ENCODE assay signal across 9 cellular contexts in the genomic region with DNA sequence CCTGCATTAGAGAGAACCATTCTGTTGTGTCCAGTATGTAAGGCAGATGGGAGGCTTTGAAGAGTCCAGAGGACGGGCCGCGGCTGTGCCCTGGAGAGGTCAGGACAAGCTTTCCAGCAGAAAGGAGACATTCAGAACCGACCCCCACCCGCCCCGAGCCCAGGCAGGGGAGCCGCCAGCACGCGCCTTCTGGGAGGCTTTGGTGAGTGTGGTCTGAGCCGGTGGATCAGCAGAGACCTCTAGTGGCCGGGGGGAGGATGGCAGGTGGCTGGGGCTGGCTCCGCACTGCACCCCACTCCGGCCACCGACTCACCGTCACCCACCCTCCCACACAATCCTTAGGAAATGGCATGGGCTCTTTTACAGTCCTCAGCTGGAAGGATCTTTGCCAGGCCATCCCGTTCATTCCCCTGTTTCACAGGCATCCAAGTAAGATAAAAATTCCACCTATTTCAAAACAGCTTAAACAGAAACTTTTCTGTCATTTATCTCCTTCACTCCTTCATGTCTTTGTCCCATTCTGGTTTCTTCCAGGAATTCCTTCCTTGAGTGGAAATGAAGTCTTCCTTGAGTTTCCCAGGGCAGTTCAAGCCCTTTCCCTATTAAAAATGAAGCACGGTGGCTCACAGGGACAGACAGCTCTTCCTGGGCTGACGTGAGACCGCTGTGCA.
DNase-seq lines count a peak whose midpoint lies in the region; ATAC-seq, FAIRE-seq and TF ChIP-seq lines count a peak whose summit lies in the region.
"Had no signal": no experiment of that assay in that cellular context is flagged by ENCODE, and none has a peak within 500 bp of the region (broad histone marks: within the 10 kb centered on the region; RNA-seq: fewer than 3 reads in every experiment).

No MANE protein-coding gene starts in this region.

- H3K4me1 ChIP-seq in CD8-positive, alpha-beta T cell (ENCODE audit: insufficient read depth, low read length): no peaks in the 10 kb centered on the region

- no peaks in the 10 kb centered on the region for H3K9me3 ChIP-seq in CD8-positive, alpha-beta T cell (ENCODE audit: low read length)

- POLR2A ChIA-PET in CD8-positive, alpha-beta T cell (lab: Charles Lee): no interaction called here

- CTCF ChIA-PET in CD8-positive, alpha-beta T cell (lab: Charles Lee): interaction anchor here (0.7 to 3.6 kb wide), 17 partner anchors 8 to 416 kb away, joined by 3 to 20 read pairs (median 4); no protein-coding TSS in a partner anchor

- no peak overlapping the region for H3K27ac ChIP-seq in CD8-positive, alpha-beta T cell (ENCODE audit: low read depth, low read length)
- H3K27ac ChIP-seq: SK-N-MC had no signal

- peak; percentile 38 to 79 (median 60) for DNase-seq in CD8-positive, alpha-beta T cell
- DNase-seq in HTR-8/SVneo (ENCODE audit: insufficient read length, low spot score) (peak; percentile 69), SW480 (ENCODE audit: low spot score) (peak; percentile 36), cardiac septum (ENCODE audit: low spot score) (peak; percentile 88), retinal pigment epithelial cell (ENCODE audit: low read depth) (no peak), middle frontal gyrus (ENCODE audit: extremely low spot score, low spot score) (no peak)
- DNase-seq in activated naive CD8-positive, alpha-beta T cell treated with anti-CD3 and anti-CD28 coated beads for 36 hours: peak; percentile 67

- TF ChIP-seq CTCF in CD8-positive, alpha-beta T cell (IDR thresholded peaks at IDR 0.05): peak; percentile 88
- peak; percentile 96 for TF ChIP-seq CTCF in retinal pigment epithelial cell (conservative IDR thresholded peaks at IDR 0.05; ENCODE audit: low read depth, low read length)

- no peaks in the 10 kb centered on the region for H3K36me3 Mint-ChIP-seq in CD8-positive, alpha-beta T cell
- no peaks in the 10 kb centered on the region for H3K36me3 Mint-ChIP-seq in activated naive CD8-positive, alpha-beta T cell treated with anti-CD3 and anti-CD28 coated beads for 36 hours

- H3K27me3 Mint-ChIP-seq in CD8-positive, alpha-beta T cell (ENCODE audit: low read depth): peaks cover 59% of the 10 kb centered on the region
- H3K27me3 Mint-ChIP-seq in activated naive CD8-positive, alpha-beta T cell treated with anti-CD3 and anti-CD28 coated beads for 36 hours: peaks cover 64% of the 10 kb centered on the region

- H3K4me3 ChIP-seq in CD8-positive, alpha-beta T cell (ENCODE audit: low read depth, low read length): no peak overlapping the region
- H3K4me3 ChIP-seq in retinal pigment epithelial cell (ENCODE audit: low read length): no peak overlapping the region
- H3K4me3 ChIP-seq: SK-N-MC had no signal

- H3K4me3 Mint-ChIP-seq in CD8-positive, alpha-beta T cell: no peak overlapping the region
- no peak overlapping the region for H3K4me3 Mint-ChIP-seq in activated naive CD8-positive, alpha-beta T cell treated with anti-CD3 and anti-CD28 coated beads for 36 hours

- no peak for FAIRE-seq in HTR-8/SVneo (lab: Jason Lieb, UNC)

- peak; percentile 94 for ATAC-seq in CD8-positive, alpha-beta T cell
- ATAC-seq in GM21367 (IDR thresholded peaks at IDR 0.05; ENCODE audit: unreplicated experiment): peak; percentile 86

- no peaks in the 10 kb centered on the region for H3K27me3 ChIP-seq in CD8-positive, alpha-beta T cell (ENCODE audit: insufficient read depth, low read length)

- intact Hi-C loops in CD8-positive, alpha-beta T cell (cut with DNase I, micrococcal nuclease): loop anchor here (1.0 to 5.0 kb wide), 2 partner anchors 313 to 443 kb away; no protein-coding TSS in a partner anchor
- intact Hi-C loops in cardiac septum (cut with DNase I): loop anchor here (2.0 to 5.0 kb wide), 3 partner anchors 58 to 313 kb away; a partner anchor contains a TSS

- H3K4me1 Mint-ChIP-seq in CD8-positive, alpha-beta T cell (ENCODE audit: low read depth): peaks cover 6% of the 10 kb centered on the region
- H3K4me1 Mint-ChIP-seq in activated naive CD8-positive, alpha-beta T cell treated with anti-CD3 and anti-CD28 coated beads for 36 hours: peaks cover 6% of the 10 kb centered on the region

- no peak overlapping the region for H3K27ac Mint-ChIP-seq in CD8-positive, alpha-beta T cell
- H3K27ac Mint-ChIP-seq in activated naive CD8-positive, alpha-beta T cell treated with anti-CD3 and anti-CD28 coated beads for 36 hours: no peak overlapping the region

- H3K9me3 Mint-ChIP-seq in CD8-positive, alpha-beta T cell: no peaks in the 10 kb centered on the region
- H3K9me3 Mint-ChIP-seq in activated naive CD8-positive, alpha-beta T cell treated with anti-CD3 and anti-CD28 coated beads for 36 hours: no peaks in the 10 kb centered on the region

- H3K36me3 ChIP-seq in CD8-positive, alpha-beta T cell (ENCODE audit: insufficient read depth, low read length): no peaks in the 10 kb centered on the region

Comparison
In these comparisons a context has a peak if more than half of its experiments do, and no peak if none do; other contexts are left out.
1. DNase-seq: peak in CD8-positive, alpha-beta T cell (7 of 7), HTR-8/SVneo (single experiment), SW480 (single experiment), activated naive CD8-positive, alpha-beta T cell treated with anti-CD3 and anti-CD28 coated beads for 36 hours (single experiment) and cardiac septum (single experiment); none in retinal pigment epithelial cell (single experiment) and middle frontal gyrus (single experiment).